Comparison of ENCODE assay signal across 2 cellular contexts in genomic region chr21:42459583-42460215, GRCh38.
A peak's percentile ranks its signal among the peaks of the same experiment; 100 is the strongest.
TF ChIP-seq lines count a peak whose summit lies in the region.

No MANE protein-coding gene starts in this region.

TF ChIP-seq in GM12891, 5 proteins besides CTCF, POLR2A, EP300 and RAD21:
- TF ChIP-seq SPI1 (IDR thresholded peaks at IDR 0.05; ENCODE audit: low read depth, low read length) (0 out of 2 replicates have a peak, but pooled peaks have one; percentile 8), PAX5 (IDR thresholded peaks at IDR 0.05; ENCODE audit: insufficient read depth, low read length, severe bottlenecking) (no peak)
TF ChIP-seq in GM12891: peak in this region for 1.

TF ChIP-seq in GM12878, 131 proteins besides CTCF, POLR2A, EP300 and RAD21:
- TF ChIP-seq MEF2A (IDR thresholded peaks at IDR 0.05; ENCODE audit: insufficient read depth, low read depth, low read length) (no peak), SMAD5 (IDR thresholded peaks at IDR 0.05; ENCODE audit: low read depth) (no peak)
